Comparison of ENCODE assay signal across 8 cellular contexts in genomic region chr12:122974274-122974891, GRCh38.
A peak's percentile ranks its signal among the peaks of the same experiment; 100 is the strongest.
DNase-seq lines count a peak whose midpoint lies in the region; ATAC-seq and TF ChIP-seq lines count a peak whose summit lies in the region.

No MANE protein-coding gene starts in this region.

- ATAC-seq in GM21528 (IDR thresholded peaks at IDR 0.05; ENCODE audit: low FRiP score, unreplicated experiment) = peak; percentile 70

- H3K27me3 ChIP-seq in OCI-LY3 (ENCODE audit: low read depth, low read length) = no peaks in the 10 kb centered on the region

- peak overlapping the region; percentile 89 for H3K27ac ChIP-seq in OCI-LY3 (ENCODE audit: low read length)

- TF ChIP-seq CTCF in OCI-LY3 (IDR thresholded peaks at IDR 0.05; ENCODE audit: low read depth, low read length) = no peak

- H3K4me3 ChIP-seq in OCI-LY3 (ENCODE audit: low read length) = peak overlapping the region; percentile 89

- H2AFZ ChIP-seq in OCI-LY3 (ENCODE audit: low read depth, low read length) = peak overlapping the region; percentile 98

- H3K9me3 ChIP-seq in OCI-LY3 (ENCODE audit: insufficient read depth, low read length) = no peaks in the 10 kb centered on the region

- peaks cover 10% of the 10 kb centered on the region for H3K4me1 ChIP-seq in OCI-LY3 (ENCODE audit: low read length)

- DNase-seq in DMS 273 treated with DMSO at 0.1 percent for 48 hours (lab: John Stamatoyannopoulos, UW) (peak; percentile 87), HuH-7.5 (ENCODE audit: low spot score) (peak; percentile 88), activated T-cell treated with anti-CD3 and anti-CD28 coated beads for 24 hours (ENCODE audit: low read depth) (peak; percentile 99), epidermal melanocyte (ENCODE audit: insufficient read length, low spot score) (peak; percentile 90), midbrain (lab: John Stamatoyannopoulos, UW) (peak; percentile 99)
- DNase-seq in stimulated activated CD8-positive, alpha-beta memory T cell treated with anti-CD3 and anti-CD28 coated beads, Interleukin-15, amount 100 ng/mL, for 48 hours (ENCODE audit: low read depth in 2 of 2) = peak; percentile 96 to 97

- H4K20me1 ChIP-seq in OCI-LY3 (ENCODE audit: insufficient read depth, low read length) = no peaks in the 10 kb centered on the region

- H3K9ac ChIP-seq in OCI-LY3 (ENCODE audit: low read length) = peak overlapping the region; percentile 99

- H3K36me3 ChIP-seq in OCI-LY3 (replicated peaks; ENCODE audit: low read depth, low read length) = no peaks in the 10 kb centered on the region

- H3K4me2 ChIP-seq in OCI-LY3 (ENCODE audit: low read length) = peak overlapping the region; percentile 97

- peaks cover 14% of the 10 kb centered on the region for H3K79me2 ChIP-seq in OCI-LY3 (ENCODE audit: low read length)

Comparison
In these comparisons a context has a peak if more than half of its experiments do, and no peak if none do; other contexts are left out.
1. Peak in every context shown above with its lines: DNase-seq, ATAC-seq, H3K4me3 ChIP-seq and H3K27ac ChIP-seq.